In the genomic region with DNA sequence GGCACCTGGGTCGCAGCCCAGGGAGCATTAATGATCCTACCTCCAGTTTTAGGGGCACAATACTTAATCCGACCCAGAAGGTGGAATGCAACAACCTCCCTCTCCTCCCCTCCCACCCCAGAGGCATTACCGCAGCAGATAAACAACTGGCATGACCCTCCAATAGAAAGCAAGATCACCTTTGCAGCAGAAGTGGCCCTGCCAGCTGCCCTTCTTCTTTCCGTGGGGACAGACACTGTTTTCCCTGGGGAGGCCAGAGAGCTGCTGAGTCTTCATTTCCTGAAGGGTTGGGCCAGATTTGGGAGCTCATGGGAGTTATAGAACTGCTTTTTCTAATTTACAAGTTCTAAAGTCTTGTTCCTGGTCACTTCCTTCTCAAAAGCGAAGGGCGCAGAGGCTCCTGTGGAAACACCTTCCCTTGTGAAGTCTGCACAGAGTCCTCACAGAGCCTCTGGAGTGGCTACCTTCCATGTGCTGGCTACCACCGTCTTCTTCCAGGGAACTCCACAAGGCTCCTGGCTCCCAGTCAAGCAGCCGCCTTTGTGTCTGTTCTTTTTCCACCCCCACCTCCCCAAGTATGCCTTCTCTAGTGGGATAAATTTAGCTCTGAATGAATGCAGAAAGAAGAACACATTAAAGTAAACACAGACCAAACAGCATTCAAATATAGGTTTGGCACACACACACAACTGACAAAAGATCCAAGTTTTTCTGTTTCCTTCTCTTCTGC, we compare ENCODE assay signal across 18 cellular contexts. TPM values are rescaled to one million over a fixed set of nuclear protein-coding genes. Genes with fewer than 3 reads are reported as not detected.
DNase-seq lines count a peak whose midpoint lies in the region; TF ChIP-seq lines count a peak whose summit lies in the region.
"Had no signal": no experiment of that assay in that cellular context is flagged by ENCODE, and none has a peak within 500 bp of the region (broad histone marks: within the 10 kb centered on the region; RNA-seq: fewer than 3 reads in every experiment).

No MANE protein-coding gene starts in this region.

- no peaks in the 10 kb centered on the region for H3K9me3 ChIP-seq in BE2C
- H3K9me3 ChIP-seq: prostate gland had no signal

- TF ChIP-seq CTCF in fibroblast of villous mesenchyme (IDR thresholded peaks at IDR 0.05; ENCODE audit: insufficient read depth, low read depth, low read length) = no peak
- no peak for TF ChIP-seq CTCF in nephron progenitor cell (IDR thresholded peaks at IDR 0.05)
- no peak for TF ChIP-seq CTCF in BE2C (IDR thresholded peaks at IDR 0.05; ENCODE audit: low read depth, low read length)

- no peaks in the 10 kb centered on the region for H3K36me3 ChIP-seq in BE2C
- H3K36me3 ChIP-seq: prostate gland had no signal

- H3K4me1 Mint-ChIP-seq in nephron progenitor cell = peaks cover 51% of the 10 kb centered on the region

- peak overlapping the region; percentile 69 for H3K27ac Mint-ChIP-seq in nephron progenitor cell
- H3K27ac Mint-ChIP-seq: activated CD8-positive, alpha-beta T cell treated with anti-CD3 and anti-CD28 coated beads, Interleukin-2, amount 10 ng/mL, durations not matched to agents 7 days and 5 days; CD4-positive, alpha-beta T cell had no signal

- no peaks in the 10 kb centered on the region for H3K4me1 ChIP-seq in BE2C
- H3K4me1 ChIP-seq: prostate gland had no signal

- H3K27me3 ChIP-seq in BE2C = no peaks in the 10 kb centered on the region

- no peaks in the 10 kb centered on the region for H3K9me3 Mint-ChIP-seq in nephron progenitor cell

- DNase-seq in ELF-1 (ENCODE audit: low read depth, low spot score) (peak; percentile 14), NCI-H69 (lab: John Stamatoyannopoulos, UW) (peak; percentile 29), fibroblast of villous mesenchyme (ENCODE audit: low read depth) (peak; percentile 33), nephron progenitor cell (no peak), BE2C (no peak), GM19238 (ENCODE audit: insufficient read length, low spot score) (no peak), foreskin melanocyte (no peak)
- DNase-seq in stimulated activated CD4-positive, alpha-beta T cell treated with anti-CD3 and anti-CD28 coated beads, Interleukin-4, amount 100 ng/mL, for 24 hours = no peak
- DNase-seq: activated CD8-positive, alpha-beta T cell treated with anti-CD3 and anti-CD28 coated beads, Interleukin-2, amount 10 ng/mL, durations not matched to agents 7 days and 5 days; activated gamma-delta T cell treated with Interleukin-2 at 50 U/mL for 16 hours; CD4-positive, alpha-beta T cell; GF-D8; midbrain; NCI-H1930; stimulated activated CD4-positive, alpha-beta T cell treated with anti-CD3 and anti-CD28 coated beads, Interleukin-2, amount 100 ng/mL, for 48 hours; stimulated activated naive CD4-positive, alpha-beta T cell had no signal

- no peaks in the 10 kb centered on the region for H3K27me3 Mint-ChIP-seq in nephron progenitor cell (ENCODE audit: low read depth, poor library complexity)

- H3K36me3 Mint-ChIP-seq in nephron progenitor cell (ENCODE audit: low read depth) = no peaks in the 10 kb centered on the region

- H3K4me3 ChIP-seq in fibroblast of villous mesenchyme (ENCODE audit: low read depth, low read length) (no peak overlapping the region), BE2C (ENCODE audit: low read depth, low read length) (no peak overlapping the region)
- H3K4me3 ChIP-seq: PC-9, prostate gland had no signal

- H3K4me3 Mint-ChIP-seq in nephron progenitor cell = no peak overlapping the region
- H3K4me3 Mint-ChIP-seq: activated CD8-positive, alpha-beta T cell treated with anti-CD3 and anti-CD28 coated beads, Interleukin-2, amount 10 ng/mL, durations not matched to agents 7 days and 5 days; CD4-positive, alpha-beta T cell had no signal

RNA-seq across cellular contexts. Expression of a gene that starts 8.0 kb away (rescaled TPM):
- 24.5 and 31.5 TPM in 2 replicates for total RNA-seq in fibroblast of villous mesenchyme
- polyA plus RNA-seq in BE2C (2012; ENCODE audit: insufficient read depth, insufficient read length, low read depth) = not detected
- total RNA-seq: activated CD8-positive, alpha-beta T cell treated with anti-CD3 and anti-CD28 coated beads, Interleukin-2, amount 10 ng/mL, durations not matched to agents 7 days and 5 days; CD4-positive, alpha-beta T cell had no signal

Comparison
In these comparisons a context has a peak if more than half of its experiments do, and no peak if none do; other contexts are left out.
1. DNase-seq: peak in ELF-1 (single experiment), NCI-H69 (single experiment) and fibroblast of villous mesenchyme (single experiment); none in nephron progenitor cell (single experiment), BE2C (single experiment), GM19238 (single experiment), stimulated activated CD4-positive, alpha-beta T cell treated with anti-CD3 and anti-CD28 coated beads, Interleukin-4, amount 100 ng/mL, for 24 hours (single experiment) and foreskin melanocyte (single experiment).